ENCODE assay signal across 8 cellular contexts in genomic region chr1:84077476-84078107, GRCh38.
DNase-seq lines count a peak whose midpoint lies in the region; ATAC-seq and TF ChIP-seq lines count a peak whose summit lies in the region.

No MANE protein-coding gene starts in this region.

- H3K9me3 Mint-ChIP-seq in activated CD4-positive, alpha-beta memory T cell treated with anti-CD3 and anti-CD28 coated beads, Interleukin-2, amount 10 ng/mL, durations not matched to agents 7 days and 5 days: no peaks in the 10 kb centered on the region

- peak overlapping the region; percentile 79 for H3K9ac ChIP-seq in BLaER1

- peak overlapping the region; percentile 78 for H3K4me3 Mint-ChIP-seq in activated CD4-positive, alpha-beta memory T cell treated with anti-CD3 and anti-CD28 coated beads, Interleukin-2, amount 10 ng/mL, durations not matched to agents 7 days and 5 days

- ATAC-seq in HG03378 (IDR thresholded peaks at IDR 0.05; ENCODE audit: unreplicated experiment): peak; percentile 75

- H3K36me3 ChIP-seq in BLaER1: no peaks in the 10 kb centered on the region

- DNase-seq in NCI-H526 treated with DMSO at 0.1 percent for 48 hours (lab: John Stamatoyannopoulos, UW) (peak; percentile 86), ecto neural progenitor cell (ENCODE audit: low spot score) (peak; percentile 88), lung microvascular endothelial cell (ENCODE audit: low read depth in 2 of 2) (peak; percentile 79 to 80)
- peak; percentile 73 for DNase-seq in activated CD4-positive, alpha-beta memory T cell treated with anti-CD3 and anti-CD28 coated beads, Interleukin-2, amount 10 ng/mL, durations not matched to agents 7 days and 5 days
- peak; percentile 31 to 57 (median 52) for DNase-seq in stimulated activated CD4-positive, alpha-beta T cell treated with anti-CD3 and anti-CD28 coated beads, TNF-alpha, amount 100 ng/mL, for 48 hours (ENCODE audit: low read depth in 3 of 3)

- peak; percentile 64 for TF ChIP-seq POLR2A in GM19193 (IDR thresholded peaks at IDR 0.05; ENCODE audit: extremely low read depth, insufficient read depth, insufficient read length)

- peak overlapping the region; percentile 59 for H3K27ac Mint-ChIP-seq in activated CD4-positive, alpha-beta memory T cell treated with anti-CD3 and anti-CD28 coated beads, Interleukin-2, amount 10 ng/mL, durations not matched to agents 7 days and 5 days

- no peaks in the 10 kb centered on the region for H4K20me1 ChIP-seq in BLaER1

- no peaks in the 10 kb centered on the region for H3K27me3 ChIP-seq in BLaER1

- peaks cover 12% of the 10 kb centered on the region for H3K4me1 Mint-ChIP-seq in activated CD4-positive, alpha-beta memory T cell treated with anti-CD3 and anti-CD28 coated beads, Interleukin-2, amount 10 ng/mL, durations not matched to agents 7 days and 5 days

- peak overlapping the region; percentile 66 for H3K4me2 ChIP-seq in BLaER1

- no peaks in the 10 kb centered on the region for H3K4me1 ChIP-seq in BLaER1

- peaks cover 10% of the 10 kb centered on the region for H3K27me3 Mint-ChIP-seq in activated CD4-positive, alpha-beta memory T cell treated with anti-CD3 and anti-CD28 coated beads, Interleukin-2, amount 10 ng/mL, durations not matched to agents 7 days and 5 days

- peaks cover 14% of the 10 kb centered on the region for H3K9me3 ChIP-seq in BLaER1

- CTCF ChIA-PET in activated CD4-positive, alpha-beta memory T cell treated with anti-CD3 and anti-CD28 coated beads, Interleukin-2, amount 10 ng/mL, durations not matched to agents 7 days and 5 days (lab: Charles Lee): interaction anchor here (1.6 kb wide), 1 partner anchor 13 kb away, joined by 4 read pairs; no protein-coding TSS in a partner anchor

- POLR2A ChIA-PET in activated CD4-positive, alpha-beta memory T cell treated with anti-CD3 and anti-CD28 coated beads, Interleukin-2, amount 10 ng/mL, durations not matched to agents 7 days and 5 days (lab: Charles Lee): interaction anchor here (1.0 to 2.2 kb wide), 5 partner anchors 13 to 497 kb away, joined by 3 to 11 read pairs (median 7); partner anchors contain the start of genes GNG5, PRKACB, SPATA1 and TTLL7

- peak overlapping the region; percentile 76 for H3K4me3 ChIP-seq in BLaER1

- H3K36me3 Mint-ChIP-seq in activated CD4-positive, alpha-beta memory T cell treated with anti-CD3 and anti-CD28 coated beads, Interleukin-2, amount 10 ng/mL, durations not matched to agents 7 days and 5 days (ENCODE audit: low read depth): no peaks in the 10 kb centered on the region

- peak overlapping the region; percentile 54 for H3K27ac ChIP-seq in BLaER1

Comparison
In these comparisons a context has a peak if more than half of its experiments do, and no peak if none do; other contexts are left out.
1. Peak in every context shown above with its lines: DNase-seq, ATAC-seq, H3K4me3 ChIP-seq and H3K27ac ChIP-seq.